In the genomic region with DNA sequence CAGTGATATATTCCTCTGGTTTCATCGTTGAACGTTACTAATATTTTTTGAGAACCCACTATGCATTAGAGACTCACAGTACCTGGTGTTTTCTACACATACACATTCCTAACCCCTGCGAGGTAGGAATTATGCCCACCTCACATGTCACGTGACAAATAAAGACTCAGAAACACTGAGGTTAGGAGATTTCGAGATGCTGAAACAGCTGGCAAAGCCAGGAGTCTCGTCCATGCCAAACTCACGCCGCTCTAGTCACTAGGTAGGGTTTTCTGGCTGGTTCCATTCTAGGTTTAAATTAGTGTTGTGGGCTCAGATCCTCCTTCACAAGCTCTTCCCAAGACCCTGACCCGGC, we compare ENCODE assay signal across 34 cellular contexts.
"Had no signal": no experiment of that assay in that cellular context is flagged by ENCODE, and none has a peak within 500 bp of the region (broad histone marks: within the 10 kb centered on the region; RNA-seq: fewer than 3 reads in every experiment).

No MANE protein-coding gene starts in this region.

- H3K27ac Mint-ChIP-seq: activated CD4-positive, alpha-beta memory T cell treated with anti-CD3 and anti-CD28 coated beads, Interleukin-2, amount 10 ng/mL, durations not matched to agents 7 days and 5 days; activated CD4-positive, alpha-beta T cell treated with anti-CD3 and anti-CD28 coated beads, Interleukin-2, amount 10 ng/mL, durations not matched to agents 7 days and 5 days; activated naive CD4-positive, alpha-beta T cell treated with anti-CD3 and anti-CD28 coated beads for 36 hours; activated naive CD4-positive, alpha-beta T cell treated with anti-CD3 and anti-CD28 coated beads, Interleukin-2, amount 50 U/mL, for 24 hours; activated naive CD8-positive, alpha-beta T cell treated with anti-CD3 and anti-CD28 coated beads for 36 hours; activated naive CD8-positive, alpha-beta T cell treated with anti-CD3 and anti-CD28 coated beads, Interleukin-2, amount 50 U/mL, for 24 hours; activated T-cell treated with anti-CD3 and anti-CD28 coated beads, Interleukin-2, amount 50 U/mL, for 24 hours; activated T-helper 2 cell treated with anti-CD3 and anti-CD28 coated beads, Interferon-gamma antibody, Interleukin-2, Interleukin-4, amounts not matched to agents 10 μg/mL and 5 μg/mL and 100 μg/mL, durations not matched to agents 14 hours and 24 hours and 36 hours; brain; dendritic cell treated with granulocyte-macrophage colony-stimulating factor and Interleukin-4, amounts not matched to agents 40 ng/mL and 50 ng/mL, for 4 days; endodermal cell; WTC11 had no signal

- H3K27me3 Mint-ChIP-seq: dendritic cell treated with granulocyte-macrophage colony-stimulating factor and Interleukin-4, amounts not matched to agents 40 ng/mL and 50 ng/mL, for 4 days had no signal

- FAIRE-seq: frontal cortex had no signal

- H3K27ac ChIP-seq: adrenal gland, breast epithelium, cardiac muscle cell, colonic mucosa, heart left ventricle, VCaP had no signal

- H3K36me3 Mint-ChIP-seq: activated naive CD4-positive, alpha-beta T cell treated with anti-CD3 and anti-CD28 coated beads, Interleukin-2, amount 50 U/mL, for 24 hours; activated naive CD8-positive, alpha-beta T cell treated with anti-CD3 and anti-CD28 coated beads for 36 hours; WTC11 had no signal

- H3K4me3 Mint-ChIP-seq: activated CD4-positive, alpha-beta memory T cell treated with anti-CD3 and anti-CD28 coated beads, Interleukin-2, amount 10 ng/mL, durations not matched to agents 7 days and 5 days; activated CD4-positive, alpha-beta T cell treated with anti-CD3 and anti-CD28 coated beads, Interleukin-2, amount 10 ng/mL, durations not matched to agents 7 days and 5 days; activated naive CD4-positive, alpha-beta T cell treated with anti-CD3 and anti-CD28 coated beads for 36 hours; activated naive CD4-positive, alpha-beta T cell treated with anti-CD3 and anti-CD28 coated beads, Interleukin-2, amount 50 U/mL, for 24 hours; activated naive CD8-positive, alpha-beta T cell treated with anti-CD3 and anti-CD28 coated beads for 36 hours; activated naive CD8-positive, alpha-beta T cell treated with anti-CD3 and anti-CD28 coated beads, Interleukin-2, amount 50 U/mL, for 24 hours; activated T-cell treated with anti-CD3 and anti-CD28 coated beads, Interleukin-2, amount 50 U/mL, for 24 hours; brain; dendritic cell treated with granulocyte-macrophage colony-stimulating factor and Interleukin-4, amounts not matched to agents 40 ng/mL and 50 ng/mL, for 4 days; endodermal cell; WTC11 had no signal

- H3K4me1 Mint-ChIP-seq: activated CD4-positive, alpha-beta T cell treated with anti-CD3 and anti-CD28 coated beads, Interleukin-2, amount 10 ng/mL, durations not matched to agents 7 days and 5 days; activated naive CD4-positive, alpha-beta T cell treated with anti-CD3 and anti-CD28 coated beads, Interleukin-2, amount 50 U/mL, for 24 hours; activated naive CD8-positive, alpha-beta T cell treated with anti-CD3 and anti-CD28 coated beads for 36 hours; activated naive CD8-positive, alpha-beta T cell treated with anti-CD3 and anti-CD28 coated beads, Interleukin-2, amount 50 U/mL, for 24 hours had no signal

- H3K4me3 ChIP-seq: adrenal gland, breast epithelium, cardiac muscle cell, colonic mucosa, dorsolateral prefrontal cortex, heart left ventricle had no signal

- H3K9me3 Mint-ChIP-seq: activated CD4-positive, alpha-beta memory T cell treated with anti-CD3 and anti-CD28 coated beads, Interleukin-2, amount 10 ng/mL, durations not matched to agents 7 days and 5 days; activated CD4-positive, alpha-beta T cell treated with anti-CD3 and anti-CD28 coated beads, Interleukin-2, amount 10 ng/mL, durations not matched to agents 7 days and 5 days; activated naive CD4-positive, alpha-beta T cell treated with anti-CD3 and anti-CD28 coated beads for 36 hours; activated naive CD4-positive, alpha-beta T cell treated with anti-CD3 and anti-CD28 coated beads, Interleukin-2, amount 50 U/mL, for 24 hours; activated naive CD8-positive, alpha-beta T cell treated with anti-CD3 and anti-CD28 coated beads for 36 hours; activated naive CD8-positive, alpha-beta T cell treated with anti-CD3 and anti-CD28 coated beads, Interleukin-2, amount 50 U/mL, for 24 hours; activated T-cell treated with anti-CD3 and anti-CD28 coated beads, Interleukin-2, amount 50 U/mL, for 24 hours; activated T-helper 2 cell treated with anti-CD3 and anti-CD28 coated beads, Interferon-gamma antibody, Interleukin-2, Interleukin-4, amounts not matched to agents 10 μg/mL and 5 μg/mL and 100 μg/mL, durations not matched to agents 14 hours and 24 hours and 36 hours; dendritic cell treated with granulocyte-macrophage colony-stimulating factor and Interleukin-4, amounts not matched to agents 40 ng/mL and 50 ng/mL, for 4 days; endodermal cell; WTC11 had no signal

- H3K27me3 ChIP-seq: adrenal gland, breast epithelium, cardiac muscle cell, colonic mucosa, dorsolateral prefrontal cortex had no signal

- H3K9me3 ChIP-seq: adrenal gland, breast epithelium, colonic mucosa, heart left ventricle had no signal

- DNase-seq: activated CD4-positive, alpha-beta memory T cell treated with anti-CD3 and anti-CD28 coated beads, Interleukin-2, amount 10 ng/mL, durations not matched to agents 7 days and 5 days; activated CD4-positive, alpha-beta T cell treated with anti-CD3 and anti-CD28 coated beads for 1 hour; activated CD4-positive, alpha-beta T cell treated with anti-CD3 and anti-CD28 coated beads for 4 hours; activated CD4-positive, alpha-beta T cell treated with anti-CD3 and anti-CD28 coated beads, Interleukin-2, amount 10 ng/mL, durations not matched to agents 7 days and 5 days; activated CD4-positive, alpha-beta T cell treated with anti-CD3 and anti-CD28 coated beads, Interleukin-2, amount 50 U/mL, for 4 hours; activated CD8-positive, alpha-beta memory T cell treated with anti-CD3 and anti-CD28 coated beads, Interleukin-2, amount 50 U/mL, for 48 hours; activated effector memory CD4-positive, alpha-beta T cell treated with anti-CD3 and anti-CD28 coated beads, Interleukin-2, amount 50 U/mL, for 16 hours; activated naive CD4-positive, alpha-beta T cell treated with anti-CD3 and anti-CD28 coated beads for 36 hours; activated naive CD8-positive, alpha-beta T cell treated with anti-CD3 and anti-CD28 coated beads for 36 hours; activated naive CD8-positive, alpha-beta T cell treated with anti-CD3 and anti-CD28 coated beads, Interleukin-2, amount 50 U/mL, for 24 hours; activated T-cell treated with anti-CD3 and anti-CD28 coated beads for 4 hours; activated T-cell treated with anti-CD3 and anti-CD28 coated beads, Interleukin-2, amount 50 U/mL, for 24 hours; adrenal gland; amygdala; aorta; central memory CD4-positive, alpha-beta T cell; cerebellar nuclear complex; colonic mucosa; dorsolateral prefrontal cortex; effector memory CD4-positive, alpha-beta T cell; foreskin fibroblast; glutamatergic neuron; heart left ventricle; T-helper 2 cell had no signal

- H3K36me3 ChIP-seq: adrenal gland, breast epithelium, cardiac muscle cell, colonic mucosa, heart left ventricle had no signal

- H3K4me1 ChIP-seq: adrenal gland, breast epithelium, colonic mucosa had no signal

- ATAC-seq: activated naive CD8-positive, alpha-beta T cell treated with anti-CD3 and anti-CD28 coated beads, Interleukin-2, amount 50 U/mL, for 24 hours had no signal
